ENCODE assay signal across 8 cellular contexts in the genomic region with DNA sequence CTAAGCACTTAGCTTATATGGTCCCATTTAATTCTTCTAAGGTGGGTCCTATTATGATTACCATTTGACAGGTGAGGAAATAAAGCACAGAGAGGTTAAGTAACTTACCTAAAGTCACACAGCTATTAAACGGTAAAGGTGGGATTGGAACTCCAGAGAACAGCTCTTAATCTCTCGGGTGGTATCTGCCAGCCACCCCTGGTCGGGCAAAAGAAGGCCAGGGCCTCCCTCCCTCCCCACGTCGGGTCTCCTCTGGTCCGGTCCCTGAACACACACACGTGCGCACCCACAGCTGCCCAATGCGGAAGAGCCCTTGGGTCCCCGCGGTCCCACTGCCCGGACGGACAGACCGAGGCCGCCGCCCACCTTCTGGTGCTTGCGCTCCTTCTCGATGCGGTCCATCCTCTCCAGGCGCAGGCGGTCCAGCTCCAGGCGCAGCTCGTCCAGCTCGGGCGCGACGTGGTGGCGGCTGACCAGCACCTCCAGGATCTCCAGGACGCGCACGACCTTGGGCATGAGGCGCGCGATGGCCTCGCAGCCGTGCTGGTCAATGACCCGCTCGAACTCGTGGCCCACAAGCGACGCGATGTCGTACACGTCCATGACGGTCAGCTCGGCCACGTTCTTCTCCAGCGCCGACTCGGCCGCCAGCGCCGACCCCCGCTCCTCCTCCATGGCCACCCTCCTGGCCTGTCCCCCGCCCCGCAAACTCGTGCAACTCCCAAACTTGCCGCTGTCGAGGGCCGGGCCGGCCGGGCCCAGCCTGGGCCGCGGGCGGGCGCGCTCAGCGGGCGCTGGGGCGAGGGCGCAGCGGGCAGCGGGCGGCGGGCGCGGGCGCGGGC. TPM values are rescaled to one million over a fixed set of nuclear protein-coding genes. Genes with fewer than 3 reads are reported as not detected.
DNase-seq lines count a peak whose midpoint lies in the region; TF ChIP-seq lines count a peak whose summit lies in the region.

No MANE protein-coding gene starts in this region.

- no peaks in the 10 kb centered on the region for H3K9me3 ChIP-seq in Peyer's patch
- no peaks in the 10 kb centered on the region for H3K9me3 ChIP-seq in smooth muscle cell (replicated peaks; ENCODE audit: low read depth)
- no peaks in the 10 kb centered on the region for H3K9me3 ChIP-seq in Karpas-422 (ENCODE audit: low read length)

- no peak for TF ChIP-seq POLR2A in Peyer's patch (IDR thresholded peaks at IDR 0.05)

- H3K36me3 ChIP-seq in Peyer's patch (no peaks in the 10 kb centered on the region), smooth muscle cell (ENCODE audit: low read depth) (no peaks in the 10 kb centered on the region), Karpas-422 (ENCODE audit: insufficient read depth, low read length) (no peaks in the 10 kb centered on the region)

- peaks cover 0 to 21% (median 12%) of the 10 kb centered on the region in 4 donors for H3K4me1 ChIP-seq in Peyer's patch
- peaks cover 17% of the 10 kb centered on the region for H3K4me1 ChIP-seq in smooth muscle cell (ENCODE audit: low read depth)
- H3K4me1 ChIP-seq in Karpas-422 (ENCODE audit: low read length), result no peaks in the 10 kb centered on the region

- peak overlapping the region; percentile 43 for H3K9ac ChIP-seq in smooth muscle cell (ENCODE audit: low read depth)
- no peak overlapping the region for H3K9ac ChIP-seq in Karpas-422 (ENCODE audit: low read length)

- no peaks in the 10 kb centered on the region for H3K9me2 ChIP-seq in Karpas-422 (replicated peaks; ENCODE audit: insufficient read depth, low read length)

- H3K27me3 ChIP-seq in Peyer's patch (no peaks in the 10 kb centered on the region), smooth muscle cell (ENCODE audit: low read depth) (no peaks in the 10 kb centered on the region), Karpas-422 (ENCODE audit: low read length) (no peaks in the 10 kb centered on the region)

- H3K4me3 ChIP-seq in Peyer's patch (peak overlapping the region; percentile 45 to 94 (median 78)), smooth muscle cell (peak overlapping the region; percentile 72), Karpas-422 (ENCODE audit: low read length) (no peak overlapping the region)

- H3K4me2 ChIP-seq in smooth muscle cell (peak overlapping the region; percentile 95), Karpas-422 (ENCODE audit: low read depth, low read length, poor library complexity, severe bottlenecking) (no peak overlapping the region)

- H4K20me1 ChIP-seq in smooth muscle cell (ENCODE audit: low read depth) (no peaks in the 10 kb centered on the region), Karpas-422 (ENCODE audit: insufficient read depth, low read depth, low read length) (no peaks in the 10 kb centered on the region)

- TF ChIP-seq CTCF in Peyer's patch (IDR thresholded peaks at IDR 0.05), result no peak
- no peak for TF ChIP-seq CTCF in smooth muscle cell (IDR thresholded peaks at IDR 0.05; ENCODE audit: borderline replicate concordance, insufficient read depth, poor library complexity, severe bottlenecking)

- H3K79me2 ChIP-seq in smooth muscle cell (ENCODE audit: low read depth), result peaks cover 18% of the 10 kb centered on the region
- H3K79me2 ChIP-seq in Karpas-422 (ENCODE audit: low read length), result no peaks in the 10 kb centered on the region

- WGBS in smooth muscle cell (ENCODE audit: low lambda C conversion rate), result 6% methylated on average over 56 of the region's 79 CpGs

- H3K27ac ChIP-seq in Peyer's patch (peak overlapping the region in 3 of 4 donors; percentile 62 to 84 (median 69)), smooth muscle cell (ENCODE audit: low read depth) (peak overlapping the region; percentile 2), Karpas-422 (ENCODE audit: low read length) (no peak overlapping the region)

- H2AFZ ChIP-seq in smooth muscle cell (ENCODE audit: low read depth) (peak overlapping the region; percentile 93), Karpas-422 (ENCODE audit: low read length) (no peak overlapping the region)

- DNase-seq in activated T-cell treated with anti-CD3 and anti-CD28 coated beads for 48 hours (ENCODE audit: low read depth) (peak; percentile 3), activated T-cell treated with anti-CD3 and anti-CD28 coated beads for 4 hours (no peak), Peyer's patch (peak in 2 of 3 donors; percentile 49 to 61), cerebellum (ENCODE audit: low spot score) (peak; percentile 32), islet precursor cell (peak; percentile 83), smooth muscle cell (lab: John Stamatoyannopoulos, UW; ENCODE audit: unreplicated experiment) (peak; percentile 17), Karpas-422 (no peak), SKM-1 (lab: John Stamatoyannopoulos, UW; ENCODE audit: unreplicated experiment) (no peak)

- H3F3A ChIP-seq in smooth muscle cell (ENCODE audit: low read depth), result peaks cover 4% of the 10 kb centered on the region

RNA-seq across cellular contexts. Expression of a gene that starts 0.5 kb away (rescaled TPM):
- total RNA-seq in Peyer's patch, result 10 to 100 TPM in 1 of 4 donors, 1 to 10 TPM in 3; 1.4 to 29.7 (median 4.6) TPM
- 5.6 TPM for total RNA-seq in cerebellum
- 13.2 and 17.9 TPM in 2 replicates for total RNA-seq in smooth muscle cell
- 29.8 and 36.3 TPM in 2 replicates for polyA plus RNA-seq in smooth muscle cell
- total RNA-seq in Karpas-422 (2014; rRNA removed; shearing (Covaris generic); ENCODE audit: low replicate concordance), result 0.07 TPM in 1 of 2 replicates, not detected in the other

RNA-seq across cellular contexts. Expression of a gene that starts 51.3 kb away (rescaled TPM):
- total RNA-seq in Peyer's patch, result 100 to 1,000 TPM in 1 of 4 donors, 10 to 100 TPM in 3; 32.2 to 111 (median 78.0) TPM
- total RNA-seq in cerebellum, result 122 TPM
- total RNA-seq in smooth muscle cell, result 394 and 424 TPM in 2 replicates
- 314 and 356 TPM in 2 replicates for polyA plus RNA-seq in smooth muscle cell
- 119 and 154 TPM in 2 replicates for total RNA-seq in Karpas-422 (2014; rRNA removed; shearing (Covaris generic); ENCODE audit: low replicate concordance)

Comparison
In these comparisons a context has a peak if more than half of its experiments do, and no peak if none do; other contexts are left out.
1. DNase-seq: peak in activated T-cell treated with anti-CD3 and anti-CD28 coated beads for 48 hours (single experiment), Peyer's patch (2 of 3), cerebellum (single experiment), islet precursor cell (single experiment) and smooth muscle cell (single experiment); none in activated T-cell treated with anti-CD3 and anti-CD28 coated beads for 4 hours (single experiment), Karpas-422 (single experiment) and SKM-1 (single experiment).